In the genomic region with DNA sequence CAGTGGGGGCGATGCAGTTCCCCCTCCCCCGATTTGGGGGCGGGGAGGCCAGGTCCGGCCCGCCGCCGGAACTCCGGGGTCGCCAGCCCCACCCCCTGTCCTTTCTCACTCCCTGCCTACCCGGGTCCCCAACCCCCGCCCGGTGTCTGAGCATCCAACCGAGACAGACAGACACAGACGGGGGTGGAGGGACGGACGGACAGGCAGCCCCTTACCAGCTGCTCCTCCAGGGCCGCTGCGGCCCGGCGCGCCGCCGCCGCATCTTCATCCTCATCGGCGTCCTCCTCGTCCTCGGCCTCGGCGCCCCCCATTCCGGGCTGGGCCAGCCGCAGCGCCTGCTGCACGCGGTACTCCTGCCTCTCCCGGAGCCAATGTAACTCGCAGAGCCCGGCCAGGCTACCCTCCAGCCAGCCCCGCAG, we compare ENCODE assay signal across 1 cellular context.
TF ChIP-seq lines count a peak whose summit lies in the region.

No MANE protein-coding gene starts in this region.

TF ChIP-seq in HEK293, 187 proteins besides CTCF, POLR2A, EP300 and RAD21 (continued from another document):
- TF ChIP-seq ZNF398 (tag by site-specific recombination; IDR thresholded peaks at IDR 0.05) = peak; percentile 49; the same call in 1 of the 2 replicates
- peak; percentile 46; the same call in 1 of the 2 replicates for TF ChIP-seq ZNF692 (tag by site-specific recombination; IDR thresholded peaks at IDR 0.05)
- TF ChIP-seq, protein P1, sequence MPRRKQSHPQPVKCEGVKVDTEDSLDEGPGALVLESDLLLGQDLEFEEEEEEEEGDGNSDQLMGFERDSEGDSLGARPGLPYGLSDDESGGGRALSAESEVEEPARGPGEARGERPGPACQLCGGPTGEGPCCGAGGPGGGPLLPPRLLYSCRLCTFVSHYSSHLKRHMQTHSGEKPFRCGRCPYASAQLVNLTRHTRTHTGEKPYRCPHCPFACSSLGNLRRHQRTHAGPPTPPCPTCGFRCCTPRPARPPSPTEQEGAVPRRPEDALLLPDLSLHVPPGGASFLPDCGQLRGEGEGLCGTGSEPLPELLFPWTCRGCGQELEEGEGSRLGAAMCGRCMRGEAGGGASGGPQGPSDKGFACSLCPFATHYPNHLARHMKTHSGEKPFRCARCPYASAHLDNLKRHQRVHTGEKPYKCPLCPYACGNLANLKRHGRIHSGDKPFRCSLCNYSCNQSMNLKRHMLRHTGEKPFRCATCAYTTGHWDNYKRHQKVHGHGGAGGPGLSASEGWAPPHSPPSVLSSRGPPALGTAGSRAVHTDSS (tag by site-specific recombination; IDR thresholded peaks at IDR 0.05) = peak; percentile 90
- peak; percentile 98 for TF ChIP-seq ZNF335 (tag by site-specific recombination; conservative IDR thresholded peaks at IDR 0.05)
- peak; percentile 49; the same call in 1 of the 2 replicates for TF ChIP-seq ZBTB20 (tag by site-specific recombination; IDR thresholded peaks at IDR 0.05)
